Comparison of ENCODE assay signal across 15 cellular contexts in the genomic region with DNA sequence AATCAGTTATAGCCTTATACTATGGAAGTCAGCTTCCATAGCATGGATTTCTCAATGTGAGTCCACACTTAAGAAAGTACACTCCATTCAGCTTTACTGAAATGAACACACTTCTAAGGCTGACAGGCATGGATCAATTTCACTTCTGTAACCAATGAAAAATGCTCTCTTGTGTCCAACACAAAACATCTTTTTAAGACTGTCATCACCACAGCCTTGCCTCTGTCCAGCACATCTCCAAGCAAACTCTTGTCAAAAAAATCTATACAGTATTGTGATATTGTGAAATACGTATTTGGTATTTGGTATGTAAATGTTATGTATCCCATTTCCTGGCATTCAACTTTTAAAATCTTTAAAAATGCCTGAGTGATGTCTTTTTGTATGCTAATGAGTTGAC.
DNase-seq lines count a peak whose midpoint lies in the region; ATAC-seq and TF ChIP-seq lines count a peak whose summit lies in the region.
"Had no signal": no experiment of that assay in that cellular context is flagged by ENCODE, and none has a peak within 500 bp of the region (broad histone marks: within the 10 kb centered on the region; RNA-seq: fewer than 3 reads in every experiment).

No MANE protein-coding gene starts in this region.

- H3K4me3 ChIP-seq in HEK293 (ENCODE audit: low read depth, low read length) = no peak overlapping the region
- no peak overlapping the region for H3K4me3 ChIP-seq in IMR-90 (ENCODE audit: insufficient read depth, low read depth, low read length)
- H3K4me3 ChIP-seq in choroid plexus epithelial cell (ENCODE audit: low read depth, low read length) = no peak overlapping the region
- H3K4me3 ChIP-seq: HAP-1 had no signal

- H3K4me1 ChIP-seq in HEK293 (ENCODE audit: control insufficient read depth, insufficient read depth, low read length) (no peaks in the 10 kb centered on the region), IMR-90 (ENCODE audit: control insufficient read depth, insufficient read depth, low read length) (no peaks in the 10 kb centered on the region)
- H3K4me1 ChIP-seq: HAP-1 had no signal

- H4K8ac ChIP-seq in IMR-90 (ENCODE audit: low read depth in 2 of 2, low read length in 2 of 2) = no peak overlapping the region

- H3K27ac ChIP-seq in HEK293 (ENCODE audit: extremely low read depth, low read depth, low read length) (no peak overlapping the region), IMR-90 (ENCODE audit: insufficient read depth, low read length) (no peak overlapping the region)

- H3K4me3 Mint-ChIP-seq in mesothelial cell of epicardium = no peak overlapping the region
- H3K4me3 Mint-ChIP-seq: CD4-positive, alpha-beta memory T cell had no signal

- no peak overlapping the region for H3K56ac ChIP-seq in IMR-90 (ENCODE audit: extremely low read depth, insufficient read depth, low read length)

- H2BK15ac ChIP-seq in IMR-90 (ENCODE audit: low read depth, low read length) = no peak overlapping the region

- H2AK5ac ChIP-seq in IMR-90 (ENCODE audit: low read depth, low read length) = no peak overlapping the region

- H4K20me1 ChIP-seq in IMR-90 (ENCODE audit: insufficient read depth, low read length) = no peaks in the 10 kb centered on the region

- no peaks in the 10 kb centered on the region for H3K36me3 Mint-ChIP-seq in mesothelial cell of epicardium

- H3K27ac Mint-ChIP-seq in mesothelial cell of epicardium = no peak overlapping the region
- H3K27ac Mint-ChIP-seq: CD4-positive, alpha-beta memory T cell had no signal

- H4K5ac ChIP-seq in IMR-90 (ENCODE audit: low read depth, low read length) = no peak overlapping the region

- CTCF ChIA-PET in HEK293 (lab: Yijun Ruan, JAX) = no interaction called here
- CTCF ChIA-PET in IMR-90 (lab: Yijun Ruan, JAX) = no interaction called here

- no TSS peak for BruUV-seq in IMR-90 (replicated peaks; lab: Mats Ljungman, UMichigan)

- no peaks in the 10 kb centered on the region for H3K36me3 ChIP-seq in HEK293 (ENCODE audit: control insufficient read depth in 2 of 2, insufficient read depth in 1 of 2, low read length in 2 of 2)
- no peaks in the 10 kb centered on the region for H3K36me3 ChIP-seq in IMR-90 (ENCODE audit: control insufficient read depth, insufficient read depth, low read length)
- H3K36me3 ChIP-seq: HAP-1 had no signal

- no peak overlapping the region for H2AK9ac ChIP-seq in IMR-90 (replicated peaks; ENCODE audit: low read depth, low read length, poor library complexity)

- DNase-seq in IMR-90 (no peak), choroid plexus epithelial cell (ENCODE audit: low read depth) (peak; percentile 17), mesothelial cell of epicardium (ENCODE audit: low spot score in 2 of 2, unreplicated experiment in 2 of 2) (no peak)
- DNase-seq in central memory CD4-positive, alpha-beta T cell = no peak
- DNase-seq: C1 segment of cervical spinal cord; Calu3; CD4-positive, alpha-beta memory T cell; COR-L47; DMS53; DMS79 treated with DMSO at 0.1 percent for 48 hours; GF-D8; GOT3 had no signal

- H3K27me3 ChIP-seq in IMR-90 (ENCODE audit: control insufficient read depth, insufficient read depth, low read length) = no peaks in the 10 kb centered on the region

- no peaks in the 10 kb centered on the region for H3K79me1 ChIP-seq in IMR-90 (ENCODE audit: low read depth in 1 of 2, low read length in 2 of 2)

- WGBS in IMR-90 (ENCODE audit: extremely low coverage in 2 of 2, insufficient read length in 1 of 2), 2 experiments = no CpG with 5 or more reads among the region's 1 CpG

- H2BK20ac ChIP-seq in IMR-90 (ENCODE audit: low read depth, low read length) = no peak overlapping the region

- H3K4ac ChIP-seq in IMR-90 (ENCODE audit: low read depth, low read length) = no peak overlapping the region

- H3K14ac ChIP-seq in IMR-90 (replicated peaks; ENCODE audit: low read depth, low read length) = no peak overlapping the region

- in situ Hi-C loops in IMR-90 (cut with MboI; ENCODE audit: low sequenced_read_pairs) = no loop called here

- H2BK5ac ChIP-seq in IMR-90 (ENCODE audit: low read depth, low read length, poor library complexity, severe bottlenecking) = no peak overlapping the region

- POLR2A ChIA-PET in HEK293 (lab: Yijun Ruan, JAX) = no interaction called here
- POLR2A ChIA-PET in IMR-90 (lab: Charles Lee; ENCODE audit: unreplicated experiment) = no interaction called here

- H3K9ac ChIP-seq in IMR-90 (ENCODE audit: low read depth, low read length) = no peak overlapping the region

- no peak for TF ChIP-seq CTCF in HEK293 (tag by site-specific recombination; IDR thresholded peaks at IDR 0.05)
- TF ChIP-seq CTCF in IMR-90 (conservative IDR thresholded peaks at IDR 0.05; ENCODE audit: low read depth, low read length) = no peak
- no peak for TF ChIP-seq CTCF in choroid plexus epithelial cell (conservative IDR thresholded peaks at IDR 0.05; ENCODE audit: low read depth, low read length)
- no peak for TF ChIP-seq CTCF in mesothelial cell of epicardium (IDR thresholded peaks at IDR 0.05; ENCODE audit: unreplicated experiment)

- no peak overlapping the region for H3K18ac ChIP-seq in IMR-90 (ENCODE audit: low read depth, low read length)

- H3K4me1 Mint-ChIP-seq in mesothelial cell of epicardium = no peaks in the 10 kb centered on the region

- no peak overlapping the region for H3K4me2 ChIP-seq in IMR-90 (ENCODE audit: low read depth, low read length)

- dilution Hi-C loops in IMR-90 (cut with HindIII; ENCODE audit: low sequenced_read_pairs, unreplicated experiment) = no loop called here

- no peaks in the 10 kb centered on the region for H3K27me3 Mint-ChIP-seq in mesothelial cell of epicardium (ENCODE audit: low read depth)

- intact Hi-C loops in IMR-90 (cut with micrococcal nuclease) = no loop called here

- H4K91ac ChIP-seq in IMR-90 (ENCODE audit: insufficient read depth, low read depth, low read length) = no peak overlapping the region

- H2BK120ac ChIP-seq in IMR-90 (ENCODE audit: low read depth, low read length) = no peak overlapping the region

- H3K9me3 Mint-ChIP-seq in mesothelial cell of epicardium = peaks cover 10% of the 10 kb centered on the region

- no peaks in the 10 kb centered on the region for H3K9me3 ChIP-seq in HEK293 (ENCODE audit: control insufficient read depth, insufficient read depth, low read depth, low read length)
- H3K9me3 ChIP-seq in IMR-90 (ENCODE audit: control insufficient read depth, insufficient read depth, low read length) = no peaks in the 10 kb centered on the region
- H3K9me3 ChIP-seq: HAP-1 had no signal

- ATAC-seq in IMR-90 (ENCODE audit: low read depth) = no peak
- no peak for ATAC-seq in GM18498 (IDR thresholded peaks at IDR 0.05; ENCODE audit: unreplicated experiment)

- no peak for TF ChIP-seq POLR2A in IMR-90 (IDR thresholded peaks at IDR 0.05; ENCODE audit: low read depth, low read length)

- no peaks in the 10 kb centered on the region for H3K9me1 ChIP-seq in IMR-90 (ENCODE audit: insufficient read depth, low read length)

- TF ChIP-seq RAD21 in IMR-90 (IDR thresholded peaks at IDR 0.05; ENCODE audit: low read length) = no peak

- no peak overlapping the region for H2AFZ ChIP-seq in IMR-90 (replicated peaks; ENCODE audit: low read length, poor library complexity)

- H3K23ac ChIP-seq in IMR-90 (ENCODE audit: low read depth, low read length) = no peak overlapping the region

TF ChIP-seq in HEK293, 187 proteins besides CTCF, POLR2A, EP300 and RAD21 (continues in another document):
- no peak for TF ChIP-seq ZNF140 (tag by site-specific recombination; IDR thresholded peaks at IDR 0.05)

TF ChIP-seq in IMR-90, 13 proteins besides CTCF, POLR2A, EP300 and RAD21:
- TF ChIP-seq CEBPB (IDR thresholded peaks at IDR 0.05; ENCODE audit: low read depth, low read length) (peak; percentile 44; the same call in 1 of the 2 replicates), NFE2L2 (IDR thresholded peaks at IDR 0.05; ENCODE audit: low read depth, low read length) (no peak)
